15 cellular contexts compared by ENCODE assay signal in genomic region chr16:29192329-29193247, GRCh38.
DNase-seq lines count a peak whose midpoint lies in the region; ATAC-seq and TF ChIP-seq lines count a peak whose summit lies in the region.
"Had no signal": no experiment of that assay in that cellular context is flagged by ENCODE, and none has a peak within 500 bp of the region (broad histone marks: within the 10 kb centered on the region; RNA-seq: fewer than 3 reads in every experiment).

No MANE protein-coding gene starts in this region.

- H3K4me1 ChIP-seq in OCI-LY1 (ENCODE audit: insufficient read depth, low read length, severe bottlenecking) (no peaks in the 10 kb centered on the region), right atrium auricular region (no peaks in the 10 kb centered on the region), vagina (no peaks in the 10 kb centered on the region), gastroesophageal sphincter (peaks cover 0 to 21% (median 4%) of the 10 kb centered on the region in 3 donors), Karpas-422 (ENCODE audit: low read length) (no peaks in the 10 kb centered on the region)

- intact Hi-C loops in cardiac septum (cut with DNase I) (no loop called here), left ventricle myocardium superior (cut with micrococcal nuclease) (no loop called here), vagina (cut with DNase I) (no loop called here)

- H3K9me2 ChIP-seq in OCI-LY1 (ENCODE audit: low read depth, low read length) (no peaks in the 10 kb centered on the region), Karpas-422 (replicated peaks; ENCODE audit: insufficient read depth, low read length) (no peaks in the 10 kb centered on the region)

- TF ChIP-seq CTCF in OCI-LY1 (IDR thresholded peaks at IDR 0.05; ENCODE audit: low read length) = peak; percentile 13; the same call in 1 of the 2 replicates
- no peak for TF ChIP-seq CTCF in right atrium auricular region (IDR thresholded peaks at IDR 0.05)
- TF ChIP-seq CTCF in vagina (IDR thresholded peaks at IDR 0.05) = no peak
- TF ChIP-seq CTCF in gastroesophageal sphincter (IDR thresholded peaks at IDR 0.05) = peak in 1 of 4 experiments; percentile 21

- H4K20me1 ChIP-seq in OCI-LY1 (ENCODE audit: insufficient read depth, low read length) (no peaks in the 10 kb centered on the region), Karpas-422 (ENCODE audit: insufficient read depth, low read depth, low read length) (no peaks in the 10 kb centered on the region)

- H3K27me3 ChIP-seq in OCI-LY1 (ENCODE audit: insufficient read depth, low read length) (no peaks in the 10 kb centered on the region), right atrium auricular region (no peaks in the 10 kb centered on the region), vagina (no peaks in the 10 kb centered on the region), gastroesophageal sphincter (no peaks in the 10 kb centered on the region), Karpas-422 (ENCODE audit: low read length) (no peaks in the 10 kb centered on the region)
- H3K27me3 ChIP-seq: neutrophil had no signal

- H3K9ac ChIP-seq in OCI-LY1 (ENCODE audit: low read length) = no peak overlapping the region
- no peak overlapping the region for H3K9ac ChIP-seq in Karpas-422 (ENCODE audit: low read length)

- TF ChIP-seq POLR2A in vagina (IDR thresholded peaks at IDR 0.05) (no peak), gastroesophageal sphincter (IDR thresholded peaks at IDR 0.05) (no peak)

- no peak for ATAC-seq in left ventricle myocardium superior
- ATAC-seq in gastroesophageal sphincter = no peak

- H3K4me2 ChIP-seq in OCI-LY1 (ENCODE audit: low read length) = no peak overlapping the region
- no peak overlapping the region for H3K4me2 ChIP-seq in Karpas-422 (ENCODE audit: low read depth, low read length, poor library complexity, severe bottlenecking)

- H3K27ac ChIP-seq in OCI-LY1 (ENCODE audit: low read depth, low read length, poor library complexity, severe bottlenecking) (no peak overlapping the region), right atrium auricular region (no peak overlapping the region), vagina (peak overlapping the region; percentile 11), gastroesophageal sphincter (peak overlapping the region in 1 of 4 donors; percentile 77), Karpas-422 (ENCODE audit: low read length) (no peak overlapping the region)
- H3K27ac ChIP-seq: HL-60, neutrophil had no signal

- H3K36me3 ChIP-seq in OCI-LY1 (ENCODE audit: insufficient read depth, low read length) = no peaks in the 10 kb centered on the region; the same call in 1 of the 2 replicates
- H3K36me3 ChIP-seq in right atrium auricular region = no peaks in the 10 kb centered on the region
- no peaks in the 10 kb centered on the region for H3K36me3 ChIP-seq in vagina
- H3K36me3 ChIP-seq in gastroesophageal sphincter = no peaks in the 10 kb centered on the region
- H3K36me3 ChIP-seq in Karpas-422 (ENCODE audit: insufficient read depth, low read length) = no peaks in the 10 kb centered on the region
- H3K36me3 ChIP-seq: neutrophil had no signal

- no peak overlapping the region for H2AFZ ChIP-seq in OCI-LY1 (ENCODE audit: low read length)
- H2AFZ ChIP-seq in Karpas-422 (ENCODE audit: low read length) = no peak overlapping the region

- H3K4me3 ChIP-seq in OCI-LY1 (ENCODE audit: low read depth, low read length, poor library complexity, severe bottlenecking) (no peak overlapping the region), right atrium auricular region (no peak overlapping the region), vagina (no peak overlapping the region), gastroesophageal sphincter (no peak overlapping the region), Karpas-422 (ENCODE audit: low read length) (no peak overlapping the region)

- no CpG with 5 or more reads among the region's 17 CpGs for WGBS in gastroesophageal sphincter (ENCODE audit: low coverage in 1 of 2), 2 donors

- DNase-seq in cardiac septum (ENCODE audit: low spot score) = peak; percentile 49
- no peak for DNase-seq in left ventricle myocardium superior
- peak; percentile 52 for DNase-seq in right atrium auricular region (ENCODE audit: low spot score)
- peak; percentile 58 to 77 for DNase-seq in vagina (ENCODE audit: extremely low spot score in 2 of 2)
- DNase-seq in Karpas-422 = no peak
- no peak for DNase-seq in 8988T
- DNase-seq: activated CD8-positive, alpha-beta memory T cell treated with anti-CD3 and anti-CD28 coated beads, Interleukin-2, amount 50 U/mL, for 4 hours; central memory CD4-positive, alpha-beta T cell; NCI-H1417; NCI-H82; T-helper 1 cell had no signal

- no peaks in the 10 kb centered on the region for H3K79me2 ChIP-seq in OCI-LY1 (ENCODE audit: insufficient read depth, low read length)
- no peaks in the 10 kb centered on the region for H3K79me2 ChIP-seq in Karpas-422 (ENCODE audit: low read length)

- H3K9me3 ChIP-seq in OCI-LY1 (ENCODE audit: low read length) (no peaks in the 10 kb centered on the region), right atrium auricular region (no peaks in the 10 kb centered on the region), vagina (no peaks in the 10 kb centered on the region), gastroesophageal sphincter (no peaks in the 10 kb centered on the region), Karpas-422 (ENCODE audit: low read length) (no peaks in the 10 kb centered on the region)
- H3K9me3 ChIP-seq: neutrophil had no signal

- no peak for TF ChIP-seq EP300 in gastroesophageal sphincter (IDR thresholded peaks at IDR 0.05)

- H3F3A ChIP-seq in OCI-LY1 (ENCODE audit: insufficient read depth, low read length) = no peaks in the 10 kb centered on the region

Comparison
In these comparisons a context has a peak if more than half of its experiments do, and no peak if none do; other contexts are left out.
1. DNase-seq: peak in cardiac septum (single experiment), right atrium auricular region (single experiment) and vagina (2 of 2); none in left ventricle myocardium superior (single experiment), Karpas-422 (single experiment) and 8988T (single experiment).